In the genomic region with DNA sequence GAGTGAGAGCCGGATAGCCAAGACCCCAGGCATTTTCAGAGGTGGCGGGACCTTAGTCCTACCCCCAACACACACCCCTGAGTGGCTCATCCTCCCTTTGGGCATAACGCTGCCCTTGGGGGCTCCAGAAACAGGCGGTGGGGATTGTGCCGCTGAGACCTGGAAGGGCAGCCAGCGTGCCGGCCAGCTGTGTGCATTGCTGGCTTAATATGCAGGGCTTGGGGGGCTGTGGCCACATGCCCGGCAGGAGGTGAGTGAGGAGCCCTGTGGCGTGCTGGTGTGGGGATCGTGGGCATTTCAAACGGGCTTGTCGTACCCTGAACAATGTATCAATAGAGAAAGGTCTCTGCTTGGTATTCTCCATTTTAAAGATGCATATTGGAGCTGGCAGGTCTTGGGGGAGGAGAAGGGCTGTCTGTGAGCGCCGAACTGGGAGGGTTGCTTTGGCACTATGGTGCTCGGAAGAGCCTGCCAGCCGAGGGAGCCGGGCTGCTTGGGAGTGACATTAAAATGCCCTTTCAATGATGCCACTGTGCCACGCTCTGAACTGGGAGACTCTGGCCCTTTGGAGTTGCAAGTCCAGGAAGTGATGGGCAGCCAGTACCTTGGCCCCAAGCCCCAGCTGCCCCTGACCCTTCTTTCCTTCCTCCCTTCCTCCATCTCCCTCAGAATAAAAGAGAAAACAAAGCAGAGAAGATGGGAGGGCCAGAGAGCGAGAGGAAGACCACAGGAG, we compare ENCODE assay signal across 13 cellular contexts. TPM values are rescaled to one million over a fixed set of nuclear protein-coding genes. Genes with fewer than 3 reads are reported as not detected.
A peak's percentile ranks its signal among the peaks of the same experiment; 100 is the strongest.
DNase-seq lines count a peak whose midpoint lies in the region; ATAC-seq and TF ChIP-seq lines count a peak whose summit lies in the region.
"Had no signal": no experiment of that assay in that cellular context is flagged by ENCODE, and none has a peak within 500 bp of the region (broad histone marks: within the 10 kb centered on the region; RNA-seq: fewer than 3 reads in every experiment).

No MANE protein-coding gene starts in this region.

- H3K36me3 ChIP-seq in A673 (ENCODE audit: insufficient read depth, low read length, poor library complexity, severe bottlenecking) (no peaks in the 10 kb centered on the region), MG63 (no peaks in the 10 kb centered on the region), parathyroid adenoma (ENCODE audit: control insufficient read depth, insufficient read depth, low read length) (no peaks in the 10 kb centered on the region)
- H3K36me3 ChIP-seq: thyroid gland had no signal

- H3K36me3 Mint-ChIP-seq in glutamatergic neuron (ENCODE audit: unreplicated experiment): peaks cover 9% of the 10 kb centered on the region

- H3K4me2 ChIP-seq in parathyroid adenoma (ENCODE audit: low read length): no peak overlapping the region

- H3K9me3 Mint-ChIP-seq in glutamatergic neuron (ENCODE audit: unreplicated experiment): peaks cover 18% of the 10 kb centered on the region

- ATAC-seq in HG02852 (IDR thresholded peaks at IDR 0.05; ENCODE audit: unreplicated experiment): no peak

- peaks cover 40% of the 10 kb centered on the region for H3K4me1 Mint-ChIP-seq in glutamatergic neuron (ENCODE audit: low read depth, unreplicated experiment)

- H3K27me3 ChIP-seq in A673 (replicated peaks; ENCODE audit: insufficient read depth, low read depth, low read length, poor library complexity): no peaks in the 10 kb centered on the region
- no peaks in the 10 kb centered on the region for H3K27me3 ChIP-seq in MG63
- H3K27me3 ChIP-seq in parathyroid adenoma (ENCODE audit: control insufficient read depth, insufficient read depth, low read length): no peaks in the 10 kb centered on the region
- H3K27me3 ChIP-seq: body of pancreas, thyroid gland had no signal

- peak overlapping the region; percentile 99 for H3K4me3 Mint-ChIP-seq in glutamatergic neuron (ENCODE audit: unreplicated experiment)

- peak overlapping the region; percentile 9 for H2AFZ ChIP-seq in parathyroid adenoma

- TF ChIP-seq CTCF in A673 (conservative IDR thresholded peaks at IDR 0.05; ENCODE audit: low read depth, low read length) (no peak), glutamatergic neuron (IDR thresholded peaks at IDR 0.05; ENCODE audit: partially characterized antibody, unreplicated experiment) (no peak), parathyroid adenoma (IDR thresholded peaks at IDR 0.05) (no peak)

- peaks cover 10% of the 10 kb centered on the region for H3K27me3 Mint-ChIP-seq in glutamatergic neuron (ENCODE audit: unreplicated experiment)

- BruUV-seq in A673 (replicated peaks; lab: Mats Ljungman, UMichigan): TSS peak; percentile 31

- CTCF ChIA-PET in A673 (lab: Charles Lee): no interaction called here

- POLR2A ChIA-PET in A673 (lab: Charles Lee; ENCODE audit: low non-redundant PET): no interaction called here

- no peak overlapping the region for H3K9ac ChIP-seq in parathyroid adenoma

- H3K4me3 ChIP-seq in A673 (ENCODE audit: low read depth, low read length, poor library complexity, severe bottlenecking) (peak overlapping the region; percentile 84), MG63 (peak overlapping the region; percentile 53), parathyroid adenoma (ENCODE audit: low read depth, low read length) (no peak overlapping the region)

- intact Hi-C loops in A673 (cut with micrococcal nuclease; ENCODE audit: unreplicated experiment): loop anchor here (10.0 kb wide), 1 partner anchor 632 kb away; no protein-coding TSS in a partner anchor

- H3K27ac Mint-ChIP-seq in glutamatergic neuron (ENCODE audit: unreplicated experiment): peak overlapping the region; percentile 97

- H3K4me1 ChIP-seq in A673 (ENCODE audit: insufficient read depth, low read length, poor library complexity, severe bottlenecking): peaks cover 11% of the 10 kb centered on the region
- H3K4me1 ChIP-seq in parathyroid adenoma: no peaks in the 10 kb centered on the region

- H3K9me3 ChIP-seq in A673 (ENCODE audit: low read depth, low read length, poor library complexity, severe bottlenecking) (no peaks in the 10 kb centered on the region), MG63 (no peaks in the 10 kb centered on the region), parathyroid adenoma (ENCODE audit: control insufficient read depth, low read length) (no peaks in the 10 kb centered on the region)
- H3K9me3 ChIP-seq: body of pancreas, thyroid gland had no signal

- no peaks in the 10 kb centered on the region for H3K79me2 ChIP-seq in parathyroid adenoma

- H3K27ac ChIP-seq in A673 (ENCODE audit: low read depth, low read length, poor library complexity, severe bottlenecking) (peak overlapping the region; percentile 69), parathyroid adenoma (no peak overlapping the region)
- H3K27ac ChIP-seq: body of pancreas had no signal

- DNase-seq in A673 (ENCODE audit: low spot score): no peak
- no peak for DNase-seq in MG63
- peak; percentile 27 for DNase-seq in glutamatergic neuron
- no peak for DNase-seq in glomerular visceral epithelial cell (ENCODE audit: extremely low spot score)
- no peak for DNase-seq in NOMO-1 treated with dmso at 0.1 percent for 144 hours (lab: John Stamatoyannopoulos, UW; ENCODE audit: unreplicated experiment)
- no peak for DNase-seq in COLO668 (lab: John Stamatoyannopoulos, UW; ENCODE audit: unreplicated experiment)
- DNase-seq: body of pancreas, KBM-7, NCI-H2029, T1000, thyroid gland had no signal

RNA-seq across cellular contexts. Expression of a gene that starts 11.2 kb away (rescaled TPM):
- total RNA-seq in A673 (2021): 278 and 308 TPM in 2 replicates
- 37.1 and 47.3 TPM in 2 replicates for total RNA-seq in MG63 (2014; rRNA removed; shearing (Covaris generic); ENCODE audit: low replicate concordance)
- 387 TPM for total RNA-seq in glutamatergic neuron (ENCODE audit: unreplicated experiment)
